Comparison of ENCODE assay signal across 1 cellular context in genomic region chr17:78840780-78841611, GRCh38.
TF ChIP-seq lines count a peak whose summit lies in the region.

Gene USP36, minus strand, starts transcription at chr17:78840814. Its CDS starts 4,451 bp downstream, at chr17:78836363.

TF ChIP-seq in HEK293, 187 proteins besides CTCF, POLR2A, EP300 and RAD21 (continued from another document and continues in another):
- TF ChIP-seq, protein P1, sequence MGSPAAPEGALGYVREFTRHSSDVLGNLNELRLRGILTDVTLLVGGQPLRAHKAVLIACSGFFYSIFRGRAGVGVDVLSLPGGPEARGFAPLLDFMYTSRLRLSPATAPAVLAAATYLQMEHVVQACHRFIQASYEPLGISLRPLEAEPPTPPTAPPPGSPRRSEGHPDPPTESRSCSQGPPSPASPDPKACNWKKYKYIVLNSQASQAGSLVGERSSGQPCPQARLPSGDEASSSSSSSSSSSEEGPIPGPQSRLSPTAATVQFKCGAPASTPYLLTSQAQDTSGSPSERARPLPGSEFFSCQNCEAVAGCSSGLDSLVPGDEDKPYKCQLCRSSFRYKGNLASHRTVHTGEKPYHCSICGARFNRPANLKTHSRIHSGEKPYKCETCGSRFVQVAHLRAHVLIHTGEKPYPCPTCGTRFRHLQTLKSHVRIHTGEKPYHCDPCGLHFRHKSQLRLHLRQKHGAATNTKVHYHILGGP (tag by site-specific recombination; IDR thresholded peaks at IDR 0.05), result no peak
- TF ChIP-seq ZNF561 (tag by site-specific recombination; IDR thresholded peaks at IDR 0.05; ENCODE audit: borderline replicate concordance), result no peak
- peak; percentile 79; the same call in 1 of the 2 replicates for TF ChIP-seq ZFP37 (tag by site-specific recombination; IDR thresholded peaks at IDR 0.05)
- TF ChIP-seq ZNF623 (tag by site-specific recombination; IDR thresholded peaks at IDR 0.05), result no peak
- peak; percentile 72 for TF ChIP-seq EGR2 (tag by site-specific recombination; IDR thresholded peaks at IDR 0.05; ENCODE audit: low read depth)
- TF ChIP-seq ZNF747 (tag by site-specific recombination; IDR thresholded peaks at IDR 0.05), result no peak
- peak; percentile 95 for TF ChIP-seq ZNF501 (tag by site-specific recombination; IDR thresholded peaks at IDR 0.05)
- peak; percentile 79 for TF ChIP-seq ZBTB10 (tag by site-specific recombination; IDR thresholded peaks at IDR 0.05)
- peak; percentile 65 for TF ChIP-seq ZBTB8A (tag by site-specific recombination; IDR thresholded peaks at IDR 0.05)
- peak; percentile 64; the same call in 1 of the 2 replicates for TF ChIP-seq ZNF391 (tag by site-specific recombination; IDR thresholded peaks at IDR 0.05; ENCODE audit: borderline replicate concordance, low read depth)
- TF ChIP-seq ZNF585B (tag by site-specific recombination; IDR thresholded peaks at IDR 0.05), result no peak
- no peak for TF ChIP-seq ZNF202 (tag by site-specific recombination; IDR thresholded peaks at IDR 0.05; ENCODE audit: borderline replicate concordance)
- TF ChIP-seq TCF7L2 (IDR thresholded peaks at IDR 0.05; ENCODE audit: borderline replicate concordance, low read depth, low read length), result no peak
- peak; percentile 60 for TF ChIP-seq ZNF366 (tag by site-specific recombination; conservative IDR thresholded peaks at IDR 0.05)
- peak; percentile 66; the same call in 1 of the 2 replicates for TF ChIP-seq ZSCAN23 (tag by site-specific recombination; IDR thresholded peaks at IDR 0.05)
- no peak for TF ChIP-seq ZNF132 (tag by site-specific recombination; IDR thresholded peaks at IDR 0.05; ENCODE audit: borderline replicate concordance)
- peak; percentile 78 for TF ChIP-seq PRDM10 (tag by site-specific recombination; IDR thresholded peaks at IDR 0.05)
- peak; percentile 58; the same call in 1 of the 2 replicates for TF ChIP-seq ZNF239 (tag by site-specific recombination; IDR thresholded peaks at IDR 0.05)
- TF ChIP-seq, protein P2, sequence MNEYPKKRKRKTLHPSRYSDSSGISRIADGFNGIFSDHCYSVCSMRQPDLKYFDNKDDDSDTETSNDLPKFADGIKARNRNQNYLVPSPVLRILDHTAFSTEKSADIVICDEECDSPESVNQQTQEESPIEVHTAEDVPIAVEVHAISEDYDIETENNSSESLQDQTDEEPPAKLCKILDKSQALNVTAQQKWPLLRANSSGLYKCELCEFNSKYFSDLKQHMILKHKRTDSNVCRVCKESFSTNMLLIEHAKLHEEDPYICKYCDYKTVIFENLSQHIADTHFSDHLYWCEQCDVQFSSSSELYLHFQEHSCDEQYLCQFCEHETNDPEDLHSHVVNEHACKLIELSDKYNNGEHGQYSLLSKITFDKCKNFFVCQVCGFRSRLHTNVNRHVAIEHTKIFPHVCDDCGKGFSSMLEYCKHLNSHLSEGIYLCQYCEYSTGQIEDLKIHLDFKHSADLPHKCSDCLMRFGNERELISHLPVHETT (tag by site-specific recombination; IDR thresholded peaks at IDR 0.05), result peak; percentile 90; the same call in 1 of the 2 replicates
- TF ChIP-seq ZNF704 (tag by site-specific recombination; IDR thresholded peaks at IDR 0.05), result 0 out of 2 replicates have a peak, but pooled peaks have one; percentile 42
- TF ChIP-seq, protein P3, sequence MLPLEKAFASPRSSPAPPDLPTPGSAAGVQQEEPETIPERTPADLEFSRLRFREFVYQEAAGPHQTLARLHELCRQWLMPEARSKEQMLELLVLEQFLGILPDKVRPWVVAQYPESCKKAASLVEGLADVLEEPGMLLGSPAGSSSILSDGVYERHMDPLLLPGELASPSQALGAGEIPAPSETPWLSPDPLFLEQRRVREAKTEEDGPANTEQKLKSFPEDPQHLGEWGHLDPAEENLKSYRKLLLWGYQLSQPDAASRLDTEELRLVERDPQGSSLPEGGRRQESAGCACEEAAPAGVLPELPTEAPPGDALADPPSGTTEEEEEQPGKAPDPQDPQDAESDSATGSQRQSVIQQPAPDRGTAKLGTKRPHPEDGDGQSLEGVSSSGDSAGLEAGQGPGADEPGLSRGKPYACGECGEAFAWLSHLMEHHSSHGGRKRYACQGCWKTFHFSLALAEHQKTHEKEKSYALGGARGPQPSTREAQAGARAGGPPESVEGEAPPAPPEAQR (tag by site-specific recombination; IDR thresholded peaks at IDR 0.05), result no peak
- peak; percentile 98 for TF ChIP-seq SP2 (tag by site-specific recombination; IDR thresholded peaks at IDR 0.05)
- TF ChIP-seq PBX3 (CRISPR knock-in tag; IDR thresholded peaks at IDR 0.05), result peak; percentile 82
- TF ChIP-seq HOXA7 (CRISPR knock-in tag; IDR thresholded peaks at IDR 0.05; ENCODE audit: borderline replicate concordance), result no peak
- peak; percentile 65; the same call in 1 of the 2 replicates for TF ChIP-seq ZBTB44 (tag by site-specific recombination; IDR thresholded peaks at IDR 0.05)
- TF ChIP-seq REST (tag by site-specific recombination; IDR thresholded peaks at IDR 0.05), result no peak; the same call in 1 of the 2 replicates
- TF ChIP-seq ZNF518A (tag by site-specific recombination; conservative IDR thresholded peaks at IDR 0.05; ENCODE audit: low read depth), result no peak; the same call in 1 of the 2 replicates
- TF ChIP-seq ZNF266 (tag by site-specific recombination; IDR thresholded peaks at IDR 0.05; ENCODE audit: low read depth), result no peak
